ENCODE assay signal across 1 cellular context in genomic region chr10:32055478-32056135, GRCh38.
TF ChIP-seq lines count a peak whose summit lies in the region.

No MANE protein-coding gene starts in this region.

TF ChIP-seq in K562, 482 proteins besides CTCF, POLR2A, EP300 and RAD21 (continued from another document and continues in another):
- TF ChIP-seq, protein P1, sequence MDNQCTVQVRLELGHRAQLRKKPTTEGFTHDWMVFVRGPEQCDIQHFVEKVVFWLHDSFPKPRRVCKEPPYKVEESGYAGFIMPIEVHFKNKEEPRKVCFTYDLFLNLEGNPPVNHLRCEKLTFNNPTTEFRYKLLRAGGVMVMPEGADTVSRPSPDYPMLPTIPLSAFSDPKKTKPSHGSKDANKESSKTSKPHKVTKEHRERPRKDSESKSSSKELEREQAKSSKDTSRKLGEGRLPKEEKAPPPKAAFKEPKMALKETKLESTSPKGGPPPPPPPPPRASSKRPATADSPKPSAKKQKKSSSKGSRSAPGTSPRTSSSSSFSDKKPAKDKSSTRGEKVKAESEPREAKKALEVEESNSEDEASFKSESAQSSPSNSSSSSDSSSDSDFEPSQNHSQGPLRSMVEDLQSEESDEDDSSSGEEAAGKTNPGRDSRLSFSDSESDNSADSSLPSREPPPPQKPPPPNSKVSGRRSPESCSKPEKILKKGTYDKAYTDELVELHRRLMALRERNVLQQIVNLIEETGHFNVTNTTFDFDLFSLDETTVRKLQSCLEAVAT (IDR thresholded peaks at IDR 0.05) = peak; percentile 25 to 40; a peak in 1 of 4 replicates
- peak; percentile 67 for TF ChIP-seq TBP (optimal IDR thresholded peaks at IDR 0.05; ENCODE audit: low read depth, low read length)
- TF ChIP-seq HMBOX1 (IDR thresholded peaks at IDR 0.05) = peak; percentile 52; the same call in 1 of the 2 replicates
- TF ChIP-seq RBM22 (IDR thresholded peaks at IDR 0.05; ENCODE audit: low read depth, low read length, poor library complexity, severe bottlenecking) = peak; percentile 7
- TF ChIP-seq, protein P2, sequence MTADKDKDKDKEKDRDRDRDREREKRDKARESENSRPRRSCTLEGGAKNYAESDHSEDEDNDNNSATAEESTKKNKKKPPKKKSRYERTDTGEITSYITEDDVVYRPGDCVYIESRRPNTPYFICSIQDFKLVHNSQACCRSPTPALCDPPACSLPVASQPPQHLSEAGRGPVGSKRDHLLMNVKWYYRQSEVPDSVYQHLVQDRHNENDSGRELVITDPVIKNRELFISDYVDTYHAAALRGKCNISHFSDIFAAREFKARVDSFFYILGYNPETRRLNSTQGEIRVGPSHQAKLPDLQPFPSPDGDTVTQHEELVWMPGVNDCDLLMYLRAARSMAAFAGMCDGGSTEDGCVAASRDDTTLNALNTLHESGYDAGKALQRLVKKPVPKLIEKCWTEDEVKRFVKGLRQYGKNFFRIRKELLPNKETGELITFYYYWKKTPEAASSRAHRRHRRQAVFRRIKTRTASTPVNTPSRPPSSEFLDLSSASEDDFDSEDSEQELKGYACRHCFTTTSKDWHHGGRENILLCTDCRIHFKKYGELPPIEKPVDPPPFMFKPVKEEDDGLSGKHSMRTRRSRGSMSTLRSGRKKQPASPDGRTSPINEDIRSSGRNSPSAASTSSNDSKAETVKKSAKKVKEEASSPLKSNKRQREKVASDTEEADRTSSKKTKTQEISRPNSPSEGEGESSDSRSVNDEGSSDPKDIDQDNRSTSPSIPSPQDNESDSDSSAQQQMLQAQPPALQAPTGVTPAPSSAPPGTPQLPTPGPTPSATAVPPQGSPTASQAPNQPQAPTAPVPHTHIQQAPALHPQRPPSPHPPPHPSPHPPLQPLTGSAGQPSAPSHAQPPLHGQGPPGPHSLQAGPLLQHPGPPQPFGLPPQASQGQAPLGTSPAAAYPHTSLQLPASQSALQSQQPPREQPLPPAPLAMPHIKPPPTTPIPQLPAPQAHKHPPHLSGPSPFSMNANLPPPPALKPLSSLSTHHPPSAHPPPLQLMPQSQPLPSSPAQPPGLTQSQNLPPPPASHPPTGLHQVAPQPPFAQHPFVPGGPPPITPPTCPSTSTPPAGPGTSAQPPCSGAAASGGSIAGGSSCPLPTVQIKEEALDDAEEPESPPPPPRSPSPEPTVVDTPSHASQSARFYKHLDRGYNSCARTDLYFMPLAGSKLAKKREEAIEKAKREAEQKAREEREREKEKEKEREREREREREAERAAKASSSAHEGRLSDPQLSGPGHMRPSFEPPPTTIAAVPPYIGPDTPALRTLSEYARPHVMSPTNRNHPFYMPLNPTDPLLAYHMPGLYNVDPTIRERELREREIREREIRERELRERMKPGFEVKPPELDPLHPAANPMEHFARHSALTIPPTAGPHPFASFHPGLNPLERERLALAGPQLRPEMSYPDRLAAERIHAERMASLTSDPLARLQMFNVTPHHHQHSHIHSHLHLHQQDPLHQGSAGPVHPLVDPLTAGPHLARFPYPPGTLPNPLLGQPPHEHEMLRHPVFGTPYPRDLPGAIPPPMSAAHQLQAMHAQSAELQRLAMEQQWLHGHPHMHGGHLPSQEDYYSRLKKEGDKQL (CRISPR knock-in tag; IDR thresholded peaks at IDR 0.05; ENCODE audit: borderline replicate concordance) = peak; percentile 30; the same call in 1 of the 2 replicates
- no peak for TF ChIP-seq ZNF436 (CRISPR knock-in tag; IDR thresholded peaks at IDR 0.05)
- peak; percentile 81 for TF ChIP-seq HNRNPLL (IDR thresholded peaks at IDR 0.05; ENCODE audit: low read depth, low read length, poor library complexity, severe bottlenecking)
- peak; percentile 7; the same call in 1 of the 2 replicates for TF ChIP-seq ZNF644 (tag; IDR thresholded peaks at IDR 0.05; ENCODE audit: low read depth)
- 0 out of 2 replicates have a peak, but pooled peaks have one; percentile 15 for TF ChIP-seq NCOA1 (IDR thresholded peaks at IDR 0.05; ENCODE audit: low read depth)
- TF ChIP-seq ETV6 (IDR thresholded peaks at IDR 0.05; ENCODE audit: borderline replicate concordance in 1 of 2, low read depth in 2 of 2, low read length in 1 of 2) = no peak
- TF ChIP-seq ETV6 (CRISPR knock-in tag; IDR thresholded peaks at IDR 0.05; ENCODE audit: borderline replicate concordance) = no peak
- TF ChIP-seq, protein P3, sequence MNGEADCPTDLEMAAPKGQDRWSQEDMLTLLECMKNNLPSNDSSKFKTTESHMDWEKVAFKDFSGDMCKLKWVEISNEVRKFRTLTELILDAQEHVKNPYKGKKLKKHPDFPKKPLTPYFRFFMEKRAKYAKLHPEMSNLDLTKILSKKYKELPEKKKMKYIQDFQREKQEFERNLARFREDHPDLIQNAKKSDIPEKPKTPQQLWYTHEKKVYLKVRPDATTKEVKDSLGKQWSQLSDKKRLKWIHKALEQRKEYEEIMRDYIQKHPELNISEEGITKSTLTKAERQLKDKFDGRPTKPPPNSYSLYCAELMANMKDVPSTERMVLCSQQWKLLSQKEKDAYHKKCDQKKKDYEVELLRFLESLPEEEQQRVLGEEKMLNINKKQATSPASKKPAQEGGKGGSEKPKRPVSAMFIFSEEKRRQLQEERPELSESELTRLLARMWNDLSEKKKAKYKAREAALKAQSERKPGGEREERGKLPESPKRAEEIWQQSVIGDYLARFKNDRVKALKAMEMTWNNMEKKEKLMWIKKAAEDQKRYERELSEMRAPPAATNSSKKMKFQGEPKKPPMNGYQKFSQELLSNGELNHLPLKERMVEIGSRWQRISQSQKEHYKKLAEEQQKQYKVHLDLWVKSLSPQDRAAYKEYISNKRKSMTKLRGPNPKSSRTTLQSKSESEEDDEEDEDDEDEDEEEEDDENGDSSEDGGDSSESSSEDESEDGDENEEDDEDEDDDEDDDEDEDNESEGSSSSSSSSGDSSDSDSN (IDR thresholded peaks at IDR 0.05; ENCODE audit: borderline replicate concordance in 1 of 2, low read depth in 2 of 2, low read length in 2 of 2) = peak; percentile 82 to 87; a peak in 2 of 4 replicates
- TF ChIP-seq MYNN (IDR thresholded peaks at IDR 0.05) = 0 out of 2 replicates have a peak, but pooled peaks have one; percentile 20
- TF ChIP-seq MYNN (CRISPR knock-in tag; IDR thresholded peaks at IDR 0.05) = no peak
- TF ChIP-seq IFI16 (CRISPR knock-in tag; IDR thresholded peaks at IDR 0.05) = no peak
- TF ChIP-seq TAL1 (IDR thresholded peaks at IDR 0.05) = no peak; the same call in 1 of the 2 replicates
- no peak for TF ChIP-seq L3MBTL2 (IDR thresholded peaks at IDR 0.05)
- peak; percentile 10; the same call in 1 of the 2 replicates for TF ChIP-seq SMARCC2 (IDR thresholded peaks at IDR 0.05; ENCODE audit: low read depth)
- peak; percentile 73; the same call in 1 of the 2 replicates for TF ChIP-seq HDAC2 (IDR thresholded peaks at IDR 0.05)
- TF ChIP-seq STAT5A (IDR thresholded peaks at IDR 0.05; ENCODE audit: borderline replicate concordance, low read length) = no peak
- TF ChIP-seq MAZ (CRISPR knock-in tag; conservative IDR thresholded peaks at IDR 0.05 in 1 of 2, IDR thresholded peaks at IDR 0.05 in 1 of 2) = peak; percentile 16 to 81; a peak in 3 of 4 replicates
- TF ChIP-seq LCOR (CRISPR knock-in tag; IDR thresholded peaks at IDR 0.05) = peak; percentile 53; the same call in 1 of the 2 replicates
- TF ChIP-seq E2F1 (CRISPR knock-in tag; IDR thresholded peaks at IDR 0.05) = peak; percentile 65; the same call in 1 of the 2 replicates
- TF ChIP-seq GTF2A2 (tag; IDR thresholded peaks at IDR 0.05) = no peak
- peak in 1 of 2 experiments; percentile 88; a peak in 2 of 4 replicates for TF ChIP-seq HDAC1 (IDR thresholded peaks at IDR 0.05)
- TF ChIP-seq SMARCA4 (IDR thresholded peaks at IDR 0.05) = peak; percentile 58; the same call in 1 of the 2 replicates
- TF ChIP-seq KDM5B (IDR thresholded peaks at IDR 0.05; ENCODE audit: insufficient replicate concordance, low read depth, low read length) = peak; percentile 13
- 0 out of 2 replicates have a peak, but pooled peaks have one; percentile 9 for TF ChIP-seq ELF4 (CRISPR knock-in tag; IDR thresholded peaks at IDR 0.05)
- no peak for TF ChIP-seq ASH1L (IDR thresholded peaks at IDR 0.05; ENCODE audit: borderline replicate concordance, low read depth, partially characterized antibody)
- 0 out of 2 replicates have a peak, but pooled peaks have one; percentile 55 for TF ChIP-seq ETV1 (tag; conservative IDR thresholded peaks at IDR 0.05; ENCODE audit: low read depth)
- TF ChIP-seq SUPT5H (IDR thresholded peaks at IDR 0.05) = 0 out of 2 replicates have a peak, but pooled peaks have one; percentile 35
- TF ChIP-seq TCF7 (IDR thresholded peaks at IDR 0.05; ENCODE audit: borderline replicate concordance) = peak; percentile 93
- TF ChIP-seq SRSF3 (IDR thresholded peaks at IDR 0.05; ENCODE audit: insufficient read depth, low read length) = 0 out of 2 replicates have a peak, but pooled peaks have one; percentile 54
- no peak for TF ChIP-seq ZNF165 (CRISPR knock-in tag; IDR thresholded peaks at IDR 0.05; ENCODE audit: borderline replicate concordance)
- TF ChIP-seq GABPB1 (CRISPR knock-in tag; IDR thresholded peaks at IDR 0.05) = peak; percentile 69
- TF ChIP-seq, protein P4, sequence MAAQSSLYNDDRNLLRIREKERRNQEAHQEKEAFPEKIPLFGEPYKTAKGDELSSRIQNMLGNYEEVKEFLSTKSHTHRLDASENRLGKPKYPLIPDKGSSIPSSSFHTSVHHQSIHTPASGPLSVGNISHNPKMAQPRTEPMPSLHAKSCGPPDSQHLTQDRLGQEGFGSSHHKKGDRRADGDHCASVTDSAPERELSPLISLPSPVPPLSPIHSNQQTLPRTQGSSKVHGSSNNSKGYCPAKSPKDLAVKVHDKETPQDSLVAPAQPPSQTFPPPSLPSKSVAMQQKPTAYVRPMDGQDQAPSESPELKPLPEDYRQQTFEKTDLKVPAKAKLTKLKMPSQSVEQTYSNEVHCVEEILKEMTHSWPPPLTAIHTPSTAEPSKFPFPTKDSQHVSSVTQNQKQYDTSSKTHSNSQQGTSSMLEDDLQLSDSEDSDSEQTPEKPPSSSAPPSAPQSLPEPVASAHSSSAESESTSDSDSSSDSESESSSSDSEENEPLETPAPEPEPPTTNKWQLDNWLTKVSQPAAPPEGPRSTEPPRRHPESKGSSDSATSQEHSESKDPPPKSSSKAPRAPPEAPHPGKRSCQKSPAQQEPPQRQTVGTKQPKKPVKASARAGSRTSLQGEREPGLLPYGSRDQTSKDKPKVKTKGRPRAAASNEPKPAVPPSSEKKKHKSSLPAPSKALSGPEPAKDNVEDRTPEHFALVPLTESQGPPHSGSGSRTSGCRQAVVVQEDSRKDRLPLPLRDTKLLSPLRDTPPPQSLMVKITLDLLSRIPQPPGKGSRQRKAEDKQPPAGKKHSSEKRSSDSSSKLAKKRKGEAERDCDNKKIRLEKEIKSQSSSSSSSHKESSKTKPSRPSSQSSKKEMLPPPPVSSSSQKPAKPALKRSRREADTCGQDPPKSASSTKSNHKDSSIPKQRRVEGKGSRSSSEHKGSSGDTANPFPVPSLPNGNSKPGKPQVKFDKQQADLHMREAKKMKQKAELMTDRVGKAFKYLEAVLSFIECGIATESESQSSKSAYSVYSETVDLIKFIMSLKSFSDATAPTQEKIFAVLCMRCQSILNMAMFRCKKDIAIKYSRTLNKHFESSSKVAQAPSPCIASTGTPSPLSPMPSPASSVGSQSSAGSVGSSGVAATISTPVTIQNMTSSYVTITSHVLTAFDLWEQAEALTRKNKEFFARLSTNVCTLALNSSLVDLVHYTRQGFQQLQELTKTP (IDR thresholded peaks at IDR 0.05; ENCODE audit: low read depth in 1 of 2, partially characterized antibody in 2 of 2) = no peak
- TF ChIP-seq ZNF263 (CRISPR knock-in tag; IDR thresholded peaks at IDR 0.05; ENCODE audit: borderline replicate concordance) = peak; percentile 49; the same call in 1 of the 2 replicates
- TF ChIP-seq GABPA (tag; conservative IDR thresholded peaks at IDR 0.05; ENCODE audit: low read depth) = no peak
- TF ChIP-seq LARP7 (IDR thresholded peaks at IDR 0.05) = 0 out of 2 replicates have a peak, but pooled peaks have one; percentile 13
- TF ChIP-seq RB1 (IDR thresholded peaks at IDR 0.05; ENCODE audit: low read depth) = peak; percentile 49
- 0 out of 2 replicates have a peak, but pooled peaks have one; percentile 50 for TF ChIP-seq POLR2AphosphoS2 (IDR thresholded peaks at IDR 0.05; ENCODE audit: low read length)
- TF ChIP-seq, protein P5, sequence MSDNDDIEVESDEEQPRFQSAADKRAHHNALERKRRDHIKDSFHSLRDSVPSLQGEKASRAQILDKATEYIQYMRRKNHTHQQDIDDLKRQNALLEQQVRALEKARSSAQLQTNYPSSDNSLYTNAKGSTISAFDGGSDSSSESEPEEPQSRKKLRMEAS (CRISPR knock-in tag; IDR thresholded peaks at IDR 0.05) = peak; percentile 32; the same call in 1 of the 2 replicates
- 0 out of 2 replicates have a peak, but pooled peaks have one; percentile 41 for TF ChIP-seq TOE1 (IDR thresholded peaks at IDR 0.05; ENCODE audit: borderline replicate concordance)
- no peak for TF ChIP-seq TOE1 (CRISPR knock-in tag; IDR thresholded peaks at IDR 0.05; ENCODE audit: borderline replicate concordance, low read depth)
- TF ChIP-seq ZBTB2 (IDR thresholded peaks at IDR 0.05) = peak; percentile 44; the same call in 1 of the 2 replicates
